1 cellular context compared by ENCODE assay signal in the genomic region with DNA sequence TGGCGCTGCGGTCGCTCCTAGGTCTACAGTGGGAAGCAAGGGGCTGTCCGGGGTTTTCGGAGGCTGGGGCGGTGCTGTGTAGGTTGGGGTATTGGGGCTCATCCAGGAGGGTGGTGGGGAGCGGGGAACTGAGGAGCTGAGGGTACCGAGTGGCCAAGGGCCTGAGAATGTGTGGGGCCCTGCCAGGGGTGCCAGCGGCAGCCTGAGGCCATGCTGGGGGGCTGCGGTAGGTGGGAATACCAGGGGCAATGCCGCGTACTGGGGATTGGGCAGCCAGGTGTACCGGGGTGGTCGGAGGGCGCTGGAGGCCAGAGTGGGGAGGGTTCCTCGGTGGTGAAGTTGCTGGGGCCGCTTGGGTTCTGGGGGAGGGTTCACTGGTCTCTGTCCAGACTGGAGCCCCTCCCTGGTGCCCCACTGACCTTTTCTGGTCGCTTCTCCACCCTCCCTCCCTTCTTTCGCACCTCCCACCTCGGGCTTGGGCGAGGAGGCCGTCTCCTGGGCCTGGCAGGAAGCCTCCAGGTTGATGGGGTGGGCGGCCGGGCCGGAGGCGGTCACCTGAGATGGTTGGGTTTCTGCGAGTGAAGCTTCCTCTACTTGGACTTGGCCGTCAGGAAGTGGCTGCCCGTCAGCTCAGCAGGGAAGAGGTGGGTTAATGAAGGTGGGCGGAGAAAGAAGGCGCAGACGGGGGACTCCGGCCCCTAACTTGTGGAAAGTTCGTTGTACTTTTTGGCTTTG.
TF ChIP-seq lines count a peak whose summit lies in the region.

No MANE protein-coding gene starts in this region.

TF ChIP-seq in HepG2, 621 proteins besides CTCF, POLR2A, EP300 and RAD21 (continued from another document):
- TF ChIP-seq, protein P1, sequence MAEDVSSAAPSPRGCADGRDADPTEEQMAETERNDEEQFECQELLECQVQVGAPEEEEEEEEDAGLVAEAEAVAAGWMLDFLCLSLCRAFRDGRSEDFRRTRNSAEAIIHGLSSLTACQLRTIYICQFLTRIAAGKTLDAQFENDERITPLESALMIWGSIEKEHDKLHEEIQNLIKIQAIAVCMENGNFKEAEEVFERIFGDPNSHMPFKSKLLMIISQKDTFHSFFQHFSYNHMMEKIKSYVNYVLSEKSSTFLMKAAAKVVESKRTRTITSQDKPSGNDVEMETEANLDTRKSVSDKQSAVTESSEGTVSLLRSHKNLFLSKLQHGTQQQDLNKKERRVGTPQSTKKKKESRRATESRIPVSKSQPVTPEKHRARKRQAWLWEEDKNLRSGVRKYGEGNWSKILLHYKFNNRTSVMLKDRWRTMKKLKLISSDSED (CRISPR knock-in tag; IDR thresholded peaks at IDR 0.05), result no peak
TF ChIP-seq in HepG2: peak in this region for 51.
